Comparison of ENCODE assay signal across 8 cellular contexts in the genomic region with DNA sequence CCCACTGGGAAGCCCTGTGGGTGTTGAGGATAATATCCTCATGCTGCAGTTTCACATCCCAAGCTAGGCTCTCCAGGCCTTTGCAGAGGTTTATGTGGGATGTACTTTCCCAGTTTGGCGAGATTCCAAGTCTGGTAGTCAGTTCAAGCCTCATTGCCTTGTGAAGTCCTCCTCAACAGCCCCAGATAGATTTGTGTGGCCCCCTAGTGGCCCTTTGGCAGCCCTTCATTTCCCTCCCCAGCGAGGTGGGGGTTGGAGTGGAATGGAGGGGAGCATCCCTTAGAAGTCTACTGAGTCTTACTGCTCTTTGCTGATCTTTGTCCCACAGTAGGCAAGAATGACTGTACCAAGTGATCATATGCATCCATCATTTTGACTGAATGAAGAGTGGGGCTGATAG.
DNase-seq lines count a peak whose midpoint lies in the region; ATAC-seq, FAIRE-seq and TF ChIP-seq lines count a peak whose summit lies in the region.

No MANE protein-coding gene starts in this region.

- CTCF ChIA-PET in HEK293T (lab: Yijun Ruan, JAX) = no interaction called here

- DNase-seq in AG08395 (ENCODE audit: low spot score) = peak; percentile 72
- peak; percentile 27 for DNase-seq in HEK293T (ENCODE audit: extremely low spot score)
- peak; percentile 80 for DNase-seq in SK-N-DZ (ENCODE audit: low spot score)
- DNase-seq in head of caudate nucleus = peak; percentile 29 to 87 (median 65)
- DNase-seq in small intestine = peak; percentile 2
- no peak for DNase-seq in mesenteric fat pad (ENCODE audit: low spot score)
- no peak for DNase-seq in HuH-7 (ENCODE audit: low spot score)

- POLR2A ChIA-PET in HEK293T (lab: Yijun Ruan, JAX) = no interaction called here

- H3K4me3 ChIP-seq in small intestine (ENCODE audit: low read depth in 1 of 2, low read length in 2 of 2) = no peak overlapping the region

- no peaks in the 10 kb centered on the region for H3K36me3 ChIP-seq in small intestine (ENCODE audit: control insufficient read depth in 2 of 2, insufficient read depth in 2 of 2, low read length in 2 of 2)

- no peaks in the 10 kb centered on the region for H3K27me3 ChIP-seq in small intestine (ENCODE audit: control insufficient read depth in 2 of 2, insufficient read depth in 2 of 2, low read length in 2 of 2)

- WGBS in small intestine, 3 donors = 15 to 33% (median 32%) methylated on average over 2 of the region's 2 CpGs

- H3K27ac ChIP-seq in small intestine (ENCODE audit: low read depth in 1 of 2, low read length in 1 of 2) = no peak overlapping the region

- ATAC-seq in HG03135 (IDR thresholded peaks at IDR 0.05; ENCODE audit: unreplicated experiment) = no peak

- peaks cover 1% of the 10 kb centered on the region for H3K9me3 ChIP-seq in small intestine (ENCODE audit: control insufficient read depth, low read depth)

- no peak for FAIRE-seq in small intestine (lab: Jason Lieb, UNC)

- intact Hi-C loops in head of caudate nucleus (cut with DNase I) = no loop called here

- no peaks in the 10 kb centered on the region for H3K4me1 ChIP-seq in small intestine (ENCODE audit: control insufficient read depth in 2 of 2, insufficient read depth in 1 of 2, low read depth in 1 of 2, low read length in 1 of 2)

TF ChIP-seq in HEK293T, 16 proteins besides CTCF, POLR2A, EP300 and RAD21:
- TF ChIP-seq TARDBP (IDR thresholded peaks at IDR 0.05) (no peak), BHLHE40 (IDR thresholded peaks at IDR 0.05; ENCODE audit: borderline replicate concordance) (no peak), SP1 (IDR thresholded peaks at IDR 0.05) (no peak), SUZ12 (IDR thresholded peaks at IDR 0.05) (no peak), FOXA1 (IDR thresholded peaks at IDR 0.05) (no peak), ELF4 (IDR thresholded peaks at IDR 0.05) (no peak), ZNF384 (IDR thresholded peaks at IDR 0.05) (no peak), LEF1 (IDR thresholded peaks at IDR 0.05; ENCODE audit: borderline replicate concordance) (no peak), NFRKB (IDR thresholded peaks at IDR 0.05) (no peak), L3MBTL2 (conservative IDR thresholded peaks at IDR 0.05) (no peak)

Comparison
In these comparisons a context has a peak if more than half of its experiments do, and no peak if none do; other contexts are left out.
1. DNase-seq: peak in AG08395 (single experiment), HEK293T (single experiment), SK-N-DZ (single experiment), head of caudate nucleus (42 of 42) and small intestine (single experiment); none in mesenteric fat pad (single experiment) and HuH-7 (single experiment).